ENCODE assay signal across 16 cellular contexts in genomic region chr6:5746392-5747140, GRCh38.
DNase-seq lines count a peak whose midpoint lies in the region; ATAC-seq and TF ChIP-seq lines count a peak whose summit lies in the region.
"Had no signal": no experiment of that assay in that cellular context is flagged by ENCODE, and none has a peak within 500 bp of the region (broad histone marks: within the 10 kb centered on the region; RNA-seq: fewer than 3 reads in every experiment).

No MANE protein-coding gene starts in this region.

- 82% methylated on average over 7 of the region's 7 CpGs for WGBS in suprapubic skin

- POLR2A ChIA-PET in activated CD4-positive, alpha-beta T cell treated with anti-CD3 and anti-CD28 coated beads for 36 hours (lab: Charles Lee), result no interaction called here

- peak; percentile 18 for DNase-seq in activated CD4-positive, alpha-beta T cell treated with anti-CD3 and anti-CD28 coated beads for 36 hours
- DNase-seq in activated CD4-positive, alpha-beta T cell treated with anti-CD3 and anti-CD28 coated beads for 4 hours, result no peak
- DNase-seq in NT2/D1 (ENCODE audit: low read depth, low spot score) (peak; percentile 22), endothelial cell (ENCODE audit: low spot score) (peak; percentile 31), gastrocnemius medialis (peak in 1 of 2 donors; percentile 53), HK-2 (ENCODE audit: unreplicated experiment) (no peak), suprapubic skin (ENCODE audit: low spot score in 2 of 2) (no peak)
- DNase-seq: activated CD4-positive, alpha-beta memory T cell treated with anti-CD3 and anti-CD28 coated beads, Interleukin-2, amount 10 ng/mL, durations not matched to agents 7 days and 5 days; activated naive CD8-positive, alpha-beta T cell treated with anti-CD3 and anti-CD28 coated beads for 36 hours; kidney; NCI-H2227 treated with DMSO at 0.1 percent for 48 hours; stimulated activated CD4-positive, alpha-beta T cell treated with anti-CD3 and anti-CD28 coated beads, Interleukin-4, amount 100 ng/mL, for 24 hours had no signal

- H3K36me3 Mint-ChIP-seq in activated CD4-positive, alpha-beta T cell treated with anti-CD3 and anti-CD28 coated beads for 36 hours (ENCODE audit: low read depth), result peaks cover 3% of the 10 kb centered on the region
- H3K36me3 Mint-ChIP-seq in endothelial cell (ENCODE audit: low read depth, unreplicated experiment), result no peaks in the 10 kb centered on the region
- H3K36me3 Mint-ChIP-seq in activated T-helper 17 cell treated with anti-CD3 and anti-CD28 coated beads, Interleukin-2, amount 50 U/mL, for 72 hours (ENCODE audit: low read depth), result no peaks in the 10 kb centered on the region

- no peaks in the 10 kb centered on the region for H3K4me1 Mint-ChIP-seq in activated CD4-positive, alpha-beta T cell treated with anti-CD3 and anti-CD28 coated beads for 36 hours
- peaks cover 25% of the 10 kb centered on the region for H3K4me1 Mint-ChIP-seq in endothelial cell (ENCODE audit: unreplicated experiment)
- H3K4me1 Mint-ChIP-seq in activated T-helper 17 cell treated with anti-CD3 and anti-CD28 coated beads, Interleukin-2, amount 50 U/mL, for 72 hours, result peaks cover 4% of the 10 kb centered on the region
- H3K4me1 Mint-ChIP-seq: activated CD4-positive, alpha-beta memory T cell treated with anti-CD3 and anti-CD28 coated beads, Interleukin-2, amount 10 ng/mL, durations not matched to agents 7 days and 5 days; activated naive CD8-positive, alpha-beta T cell treated with anti-CD3 and anti-CD28 coated beads for 36 hours had no signal

- H3K27me3 ChIP-seq in NT2/D1 (ENCODE audit: insufficient read depth, insufficient read length) (no peaks in the 10 kb centered on the region), gastrocnemius medialis (no peaks in the 10 kb centered on the region), suprapubic skin (no peaks in the 10 kb centered on the region)
- H3K27me3 ChIP-seq: neutrophil, SJSA1 had no signal

- in situ Hi-C loops in gastrocnemius medialis (cut with MboI; ENCODE audit: low sequenced_read_pairs in 4 of 4), result no loop called here

- ATAC-seq in activated CD4-positive, alpha-beta T cell treated with anti-CD3 and anti-CD28 coated beads for 36 hours, result no peak
- ATAC-seq in gastrocnemius medialis, result peak; percentile 73 to 80
- no peak for ATAC-seq in activated T-helper 17 cell treated with anti-CD3 and anti-CD28 coated beads, Interleukin-2, amount 50 U/mL, for 72 hours (replicated peaks)

- H3K27me3 Mint-ChIP-seq in activated CD4-positive, alpha-beta T cell treated with anti-CD3 and anti-CD28 coated beads for 36 hours, result no peaks in the 10 kb centered on the region
- H3K27me3 Mint-ChIP-seq in endothelial cell (ENCODE audit: unreplicated experiment), result peaks cover 2% of the 10 kb centered on the region
- no peaks in the 10 kb centered on the region for H3K27me3 Mint-ChIP-seq in activated T-helper 17 cell treated with anti-CD3 and anti-CD28 coated beads, Interleukin-2, amount 50 U/mL, for 72 hours
- H3K27me3 Mint-ChIP-seq: activated CD4-positive, alpha-beta memory T cell treated with anti-CD3 and anti-CD28 coated beads, Interleukin-2, amount 10 ng/mL, durations not matched to agents 7 days and 5 days; activated naive CD8-positive, alpha-beta T cell treated with anti-CD3 and anti-CD28 coated beads for 36 hours had no signal

- H3K36me3 ChIP-seq in NT2/D1 (ENCODE audit: insufficient read depth, insufficient read length, low read length) (no peaks in the 10 kb centered on the region), gastrocnemius medialis (no peaks in the 10 kb centered on the region), suprapubic skin (no peaks in the 10 kb centered on the region)
- H3K36me3 ChIP-seq: neutrophil, SJSA1 had no signal

- intact Hi-C loops in activated CD4-positive, alpha-beta T cell treated with anti-CD3 and anti-CD28 coated beads for 36 hours (cut with DNase I, micrococcal nuclease), result no loop called here
- intact Hi-C loops in gastrocnemius medialis (cut with DNase I; ENCODE audit: low total_unique reads), result loop anchor here (1.0 to 10.0 kb wide), 3 partner anchors 20 to 258 kb away; partner anchors contain the start of gene NRN1

- peak overlapping the region in 2 of 4 donors; percentile 14 to 36 for H3K27ac ChIP-seq in gastrocnemius medialis
- no peak overlapping the region for H3K27ac ChIP-seq in suprapubic skin
- H3K27ac ChIP-seq: epithelial cell of prostate, neutrophil, SJSA1 had no signal

- TF ChIP-seq CTCF in endothelial cell (IDR thresholded peaks at IDR 0.05; ENCODE audit: unreplicated experiment), result no peak
- TF ChIP-seq CTCF in gastrocnemius medialis (IDR thresholded peaks at IDR 0.05 in 4 of 5, conservative IDR thresholded peaks at IDR 0.05 in 1 of 5), result peak in 4 of 5 experiments; percentile 21 to 53 (median 50)
- no peak for TF ChIP-seq CTCF in suprapubic skin (IDR thresholded peaks at IDR 0.05)

- CTCF ChIA-PET in activated CD4-positive, alpha-beta T cell treated with anti-CD3 and anti-CD28 coated beads for 36 hours (lab: Charles Lee), result no interaction called here

- H3K27ac Mint-ChIP-seq in activated CD4-positive, alpha-beta T cell treated with anti-CD3 and anti-CD28 coated beads for 36 hours, result no peak overlapping the region
- H3K27ac Mint-ChIP-seq in endothelial cell (ENCODE audit: unreplicated experiment), result no peak overlapping the region
- no peak overlapping the region for H3K27ac Mint-ChIP-seq in activated T-helper 17 cell treated with anti-CD3 and anti-CD28 coated beads, Interleukin-2, amount 50 U/mL, for 72 hours
- H3K27ac Mint-ChIP-seq: activated CD4-positive, alpha-beta memory T cell treated with anti-CD3 and anti-CD28 coated beads, Interleukin-2, amount 10 ng/mL, durations not matched to agents 7 days and 5 days; activated naive CD8-positive, alpha-beta T cell treated with anti-CD3 and anti-CD28 coated beads for 36 hours had no signal

- no peak overlapping the region for H3K4me3 ChIP-seq in NT2/D1 (ENCODE audit: insufficient read length, low read depth)
- no peak overlapping the region for H3K4me3 ChIP-seq in gastrocnemius medialis
- H3K4me3 ChIP-seq in suprapubic skin, result no peak overlapping the region
- H3K4me3 ChIP-seq: SJSA1 had no signal

- TF ChIP-seq POLR2A in gastrocnemius medialis (IDR thresholded peaks at IDR 0.05) (no peak), suprapubic skin (IDR thresholded peaks at IDR 0.05) (no peak)

- no peak for TF ChIP-seq EP300 in suprapubic skin (IDR thresholded peaks at IDR 0.05)

- H3K4me1 ChIP-seq in NT2/D1 (ENCODE audit: insufficient read depth, insufficient read length) (no peaks in the 10 kb centered on the region), gastrocnemius medialis (peaks cover 23 to 26% of the 10 kb centered on the region in 2 donors), suprapubic skin (peaks cover 2% of the 10 kb centered on the region)
- H3K4me1 ChIP-seq: SJSA1 had no signal

- H3K9me3 ChIP-seq in NT2/D1 (ENCODE audit: insufficient read depth, low read length) (no peaks in the 10 kb centered on the region), gastrocnemius medialis (no peaks in the 10 kb centered on the region), suprapubic skin (no peaks in the 10 kb centered on the region)
- H3K9me3 ChIP-seq: neutrophil, SJSA1 had no signal

- no peak overlapping the region for H3K9ac ChIP-seq in NT2/D1 (ENCODE audit: insufficient read length, low read depth)

- H3K9me3 Mint-ChIP-seq in activated CD4-positive, alpha-beta T cell treated with anti-CD3 and anti-CD28 coated beads for 36 hours (ENCODE audit: low read depth), result peaks cover 3% of the 10 kb centered on the region
- no peaks in the 10 kb centered on the region for H3K9me3 Mint-ChIP-seq in endothelial cell (ENCODE audit: unreplicated experiment)
- H3K9me3 Mint-ChIP-seq in activated T-helper 17 cell treated with anti-CD3 and anti-CD28 coated beads, Interleukin-2, amount 50 U/mL, for 72 hours, result peaks cover 4% of the 10 kb centered on the region
- H3K9me3 Mint-ChIP-seq: activated naive CD8-positive, alpha-beta T cell treated with anti-CD3 and anti-CD28 coated beads for 36 hours had no signal

- no peak overlapping the region for H3K4me3 Mint-ChIP-seq in activated CD4-positive, alpha-beta T cell treated with anti-CD3 and anti-CD28 coated beads for 36 hours
- H3K4me3 Mint-ChIP-seq in endothelial cell (ENCODE audit: unreplicated experiment), result no peak overlapping the region
- no peak overlapping the region for H3K4me3 Mint-ChIP-seq in activated T-helper 17 cell treated with anti-CD3 and anti-CD28 coated beads, Interleukin-2, amount 50 U/mL, for 72 hours
- H3K4me3 Mint-ChIP-seq: activated CD4-positive, alpha-beta memory T cell treated with anti-CD3 and anti-CD28 coated beads, Interleukin-2, amount 10 ng/mL, durations not matched to agents 7 days and 5 days; activated naive CD8-positive, alpha-beta T cell treated with anti-CD3 and anti-CD28 coated beads for 36 hours had no signal

Comparison
In these comparisons a context has a peak if more than half of its experiments do, and no peak if none do; other contexts are left out.
1. DNase-seq: peak in activated CD4-positive, alpha-beta T cell treated with anti-CD3 and anti-CD28 coated beads for 36 hours (single experiment), NT2/D1 (single experiment) and endothelial cell (single experiment); none in activated CD4-positive, alpha-beta T cell treated with anti-CD3 and anti-CD28 coated beads for 4 hours (0 of 2), HK-2 (single experiment) and suprapubic skin (0 of 2).
2. ATAC-seq: peak in gastrocnemius medialis (2 of 2); none in activated CD4-positive, alpha-beta T cell treated with anti-CD3 and anti-CD28 coated beads for 36 hours (single experiment) and activated T-helper 17 cell treated with anti-CD3 and anti-CD28 coated beads, Interleukin-2, amount 50 U/mL, for 72 hours (single experiment).
3. CTCF ChIP-seq: peak in gastrocnemius medialis (4 of 5); none in endothelial cell (single experiment) and suprapubic skin (0 of 2).